1 cellular context compared by ENCODE assay signal in the genomic region with DNA sequence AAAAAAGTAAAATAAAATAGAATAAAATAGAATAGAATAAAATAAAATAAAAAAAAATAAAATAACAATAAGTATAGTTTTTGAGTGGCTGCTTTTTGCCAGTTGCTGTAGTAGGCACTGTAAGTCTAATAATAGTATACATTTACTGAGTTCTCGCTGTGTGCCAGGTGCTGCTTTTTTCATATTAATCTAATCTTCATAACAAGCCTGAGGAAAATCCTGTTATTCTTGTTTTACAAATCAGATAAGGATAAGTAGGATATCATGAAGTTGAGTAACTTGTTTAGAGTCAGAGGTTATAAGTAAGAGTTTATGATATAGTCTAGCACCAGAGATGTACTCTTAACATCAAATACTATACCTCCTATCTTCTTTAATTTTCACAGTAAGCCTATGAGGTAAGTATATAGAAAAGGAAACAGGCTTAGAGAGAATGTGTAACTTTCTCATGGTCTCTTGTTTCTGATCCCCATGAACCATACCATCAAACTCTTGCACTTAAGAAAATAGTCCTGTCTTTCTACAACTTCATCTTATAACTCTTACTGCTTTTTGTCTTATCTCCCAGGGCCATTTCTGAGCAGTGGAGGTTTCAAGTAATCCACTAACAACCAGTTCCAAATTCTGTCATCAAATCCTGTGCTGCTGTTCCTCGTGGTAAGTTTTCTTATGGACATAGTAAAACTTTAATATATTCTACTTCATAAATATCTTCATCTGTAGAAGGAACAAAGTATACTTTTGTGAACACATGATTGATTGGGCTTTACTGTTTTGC.
TF ChIP-seq lines count a peak whose summit lies in the region.

No MANE protein-coding gene starts in this region.

TF ChIP-seq in GM12878, 131 proteins besides CTCF, POLR2A, EP300 and RAD21:
- TF ChIP-seq, protein P1, sequence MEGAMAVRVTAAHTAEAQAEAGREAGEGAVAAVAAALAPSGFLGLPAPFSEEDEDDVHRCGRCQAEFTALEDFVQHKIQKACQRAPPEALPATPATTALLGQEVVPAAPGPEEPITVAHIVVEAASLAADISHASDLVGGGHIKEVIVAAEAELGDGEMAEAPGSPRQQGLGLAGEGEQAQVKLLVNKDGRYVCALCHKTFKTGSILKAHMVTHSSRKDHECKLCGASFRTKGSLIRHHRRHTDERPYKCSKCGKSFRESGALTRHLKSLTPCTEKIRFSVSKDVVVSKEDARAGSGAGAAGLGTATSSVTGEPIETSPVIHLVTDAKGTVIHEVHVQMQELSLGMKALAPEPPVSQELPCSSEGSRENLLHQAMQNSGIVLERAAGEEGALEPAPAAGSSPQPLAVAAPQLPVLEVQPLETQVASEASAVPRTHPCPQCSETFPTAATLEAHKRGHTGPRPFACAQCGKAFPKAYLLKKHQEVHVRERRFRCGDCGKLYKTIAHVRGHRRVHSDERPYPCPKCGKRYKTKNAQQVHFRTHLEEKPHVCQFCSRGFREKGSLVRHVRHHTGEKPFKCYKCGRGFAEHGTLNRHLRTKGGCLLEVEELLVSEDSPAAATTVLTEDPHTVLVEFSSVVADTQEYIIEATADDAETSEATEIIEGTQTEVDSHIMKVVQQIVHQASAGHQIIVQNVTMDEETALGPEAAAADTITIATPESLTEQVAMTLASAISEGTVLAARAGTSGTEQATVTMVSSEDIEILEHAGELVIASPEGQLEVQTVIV (IDR thresholded peaks at IDR 0.05; ENCODE audit: borderline replicate concordance, partially characterized antibody) = no peak
- TF ChIP-seq, protein P2, sequence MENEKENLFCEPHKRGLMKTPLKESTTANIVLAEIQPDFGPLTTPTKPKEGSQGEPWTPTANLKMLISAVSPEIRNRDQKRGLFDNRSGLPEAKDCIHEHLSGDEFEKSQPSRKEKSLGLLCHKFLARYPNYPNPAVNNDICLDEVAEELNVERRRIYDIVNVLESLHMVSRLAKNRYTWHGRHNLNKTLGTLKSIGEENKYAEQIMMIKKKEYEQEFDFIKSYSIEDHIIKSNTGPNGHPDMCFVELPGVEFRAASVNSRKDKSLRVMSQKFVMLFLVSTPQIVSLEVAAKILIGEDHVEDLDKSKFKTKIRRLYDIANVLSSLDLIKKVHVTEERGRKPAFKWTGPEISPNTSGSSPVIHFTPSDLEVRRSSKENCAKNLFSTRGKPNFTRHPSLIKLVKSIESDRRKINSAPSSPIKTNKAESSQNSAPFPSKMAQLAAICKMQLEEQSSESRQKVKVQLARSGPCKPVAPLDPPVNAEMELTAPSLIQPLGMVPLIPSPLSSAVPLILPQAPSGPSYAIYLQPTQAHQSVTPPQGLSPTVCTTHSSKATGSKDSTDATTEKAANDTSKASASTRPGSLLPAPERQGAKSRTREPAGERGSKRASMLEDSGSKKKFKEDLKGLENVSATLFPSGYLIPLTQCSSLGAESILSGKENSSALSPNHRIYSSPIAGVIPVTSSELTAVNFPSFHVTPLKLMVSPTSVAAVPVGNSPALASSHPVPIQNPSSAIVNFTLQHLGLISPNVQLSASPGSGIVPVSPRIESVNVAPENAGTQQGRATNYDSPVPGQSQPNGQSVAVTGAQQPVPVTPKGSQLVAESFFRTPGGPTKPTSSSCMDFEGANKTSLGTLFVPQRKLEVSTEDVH (IDR thresholded peaks at IDR 0.05; ENCODE audit: low read depth, partially characterized antibody) = no peak
- TF ChIP-seq CHD1 (IDR thresholded peaks at IDR 0.05; ENCODE audit: low read depth, low read length) (no peak), E2F4 (IDR thresholded peaks at IDR 0.05; ENCODE audit: low read depth, low read length) (no peak), BCL11A (IDR thresholded peaks at IDR 0.05; ENCODE audit: low read depth, low read length) (no peak)
